24 cellular contexts compared by ENCODE assay signal in the genomic region with DNA sequence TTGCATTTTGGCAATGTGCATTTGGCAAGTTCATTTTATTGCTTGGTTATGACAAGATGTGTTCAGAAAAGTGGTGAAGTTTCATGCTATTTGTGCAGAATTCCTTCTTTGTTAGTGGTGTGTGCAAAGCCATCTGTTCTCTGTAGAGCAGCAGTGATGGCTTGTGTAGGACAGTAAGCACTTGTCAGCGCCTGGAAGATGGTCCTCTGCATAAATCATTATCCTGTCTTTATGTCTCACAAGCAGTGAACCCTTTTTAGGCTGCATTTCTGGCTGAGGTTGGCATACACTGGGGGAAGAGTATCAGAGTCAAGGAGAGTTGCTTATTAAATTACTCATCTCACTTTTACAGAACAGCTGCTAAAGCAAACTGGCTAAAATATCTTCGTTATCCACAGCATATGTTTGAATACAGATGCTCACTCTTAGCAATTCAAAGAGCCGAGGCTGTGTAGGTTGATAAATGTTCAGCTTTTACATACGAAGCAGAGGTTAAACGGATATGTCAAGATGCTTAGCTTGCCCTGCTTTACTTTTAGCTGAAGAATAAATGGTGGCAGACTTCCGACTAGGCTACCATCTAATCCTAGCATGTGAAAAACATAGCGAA. TPM values are rescaled to one million over a fixed set of nuclear protein-coding genes. Genes with fewer than 3 reads are reported as not detected.
DNase-seq lines count a peak whose midpoint lies in the region; TF ChIP-seq lines count a peak whose summit lies in the region.
"Had no signal": no experiment of that assay in that cellular context is flagged by ENCODE, and none has a peak within 500 bp of the region (broad histone marks: within the 10 kb centered on the region; RNA-seq: fewer than 3 reads in every experiment).

No MANE protein-coding gene starts in this region.

- intact Hi-C loops in ascending aorta (cut with DNase I): no loop called here

- H3K27ac ChIP-seq in cingulate gyrus (ENCODE audit: low read depth, low read length): peak overlapping the region; percentile 66
- no peak overlapping the region for H3K27ac ChIP-seq in ascending aorta
- H3K27ac ChIP-seq: 22Rv1, lower lobe of right lung, sigmoid colon, SK-N-MC, tibial artery had no signal

- no peaks in the 10 kb centered on the region for H3K9me3 ChIP-seq in ascending aorta
- H3K9me3 ChIP-seq: lower lobe of right lung, sigmoid colon, tibial artery had no signal

- no peaks in the 10 kb centered on the region for H3K27me3 ChIP-seq in ascending aorta
- H3K27me3 ChIP-seq: sigmoid colon, tibial artery had no signal

- DNase-seq in DMS 273 (lab: John Stamatoyannopoulos, UW; ENCODE audit: unreplicated experiment) (peak; percentile 36), DMS 273 treated with DMSO at 0.1 percent for 48 hours (lab: John Stamatoyannopoulos, UW) (no peak), middle frontal gyrus (ENCODE audit: extremely low spot score, low spot score) (peak; percentile 72), superior temporal gyrus (ENCODE audit: extremely low spot score) (peak; percentile 88), ecto neural progenitor cell (ENCODE audit: low spot score) (no peak), ascending aorta (ENCODE audit: low spot score in 2 of 2) (no peak)
- DNase-seq in activated CD8-positive, alpha-beta memory T cell treated with anti-CD3 and anti-CD28 coated beads, Interleukin-2, amount 50 U/mL, for 4 hours: no peak
- DNase-seq: activated CD4-positive, alpha-beta memory T cell treated with anti-CD3 and anti-CD28 coated beads, Interleukin-2, amount 10 ng/mL, durations not matched to agents 7 days and 5 days; activated CD4-positive, CD25-positive, alpha-beta regulatory T cell treated with anti-CD3 and anti-CD28 coated beads, Interleukin-2, amount 50 U/mL, for 72 hours; activated effector memory CD4-positive, alpha-beta T cell treated with Interleukin-2 at 50 U/mL for 16 hours; activated naive CD8-positive, alpha-beta T cell treated with anti-CD3 and anti-CD28 coated beads for 36 hours; activated T-cell treated with anti-CD3 and anti-CD28 coated beads for 4 hours; CD4-positive, CD25-positive, alpha-beta regulatory T cell; GOT3; lower lobe of right lung; NCI-H1694 treated with DMSO at 0.1 percent for 48 hours; NCI-H82; sigmoid colon; stimulated activated CD4-positive, alpha-beta T cell treated with anti-CD3 and anti-CD28 coated beads, Interleukin-15, amount 100 ng/mL, for 24 hours; tibial artery had no signal

- no peak for TF ChIP-seq CTCF in ascending aorta (IDR thresholded peaks at IDR 0.05)

- no peaks in the 10 kb centered on the region for H3K4me1 ChIP-seq in ascending aorta
- H3K4me1 ChIP-seq: lower lobe of right lung, tibial artery had no signal

- no peak overlapping the region for H3K4me3 ChIP-seq in ascending aorta
- H3K4me3 ChIP-seq: lower lobe of right lung, sigmoid colon, SK-N-MC, tibial artery had no signal

- no peaks in the 10 kb centered on the region for H3K36me3 ChIP-seq in ascending aorta
- H3K36me3 ChIP-seq: lower lobe of right lung, sigmoid colon, tibial artery had no signal

RNA-seq across cellular contexts. Expression of a gene that starts 54.6 kb away (rescaled TPM):
- 7.2 TPM for total RNA-seq in ascending aorta
- total RNA-seq: activated CD4-positive, alpha-beta memory T cell treated with anti-CD3 and anti-CD28 coated beads, Interleukin-2, amount 10 ng/mL, durations not matched to agents 7 days and 5 days; activated naive CD8-positive, alpha-beta T cell treated with anti-CD3 and anti-CD28 coated beads for 36 hours; CD4-positive, CD25-positive, alpha-beta regulatory T cell; OCI-LY7 had no signal

Comparison
In these comparisons a context has a peak if more than half of its experiments do, and no peak if none do; other contexts are left out.
1. DNase-seq: peak in DMS 273 (single experiment), middle frontal gyrus (single experiment) and superior temporal gyrus (single experiment); none in DMS 273 treated with DMSO at 0.1 percent for 48 hours (single experiment), ecto neural progenitor cell (single experiment), activated CD8-positive, alpha-beta memory T cell treated with anti-CD3 and anti-CD28 coated beads, Interleukin-2, amount 50 U/mL, for 4 hours (single experiment) and ascending aorta (0 of 2).